In genomic region chr4:158376441-158376840, GRCh38 we compare ENCODE assay signal across 24 cellular contexts.
DNase-seq lines count a peak whose midpoint lies in the region; TF ChIP-seq lines count a peak whose summit lies in the region.
"Had no signal": no experiment of that assay in that cellular context is flagged by ENCODE, and none has a peak within 500 bp of the region (broad histone marks: within the 10 kb centered on the region; RNA-seq: fewer than 3 reads in every experiment).

No MANE protein-coding gene starts in this region.

- no peaks in the 10 kb centered on the region for H3K4me1 Mint-ChIP-seq in immature natural killer cell

- no peak for TF ChIP-seq POLR2A in vagina (IDR thresholded peaks at IDR 0.05)

- no peak overlapping the region for H3K4me3 Mint-ChIP-seq in immature natural killer cell

- H3K4me1 ChIP-seq in adipocyte (ENCODE audit: control insufficient read depth, insufficient read depth, low read length) (peaks cover 44% of the 10 kb centered on the region), vagina (peaks cover 11% of the 10 kb centered on the region)
- H3K4me1 ChIP-seq: HAP-1 had no signal

- H3K36me3 Mint-ChIP-seq in immature natural killer cell: no peaks in the 10 kb centered on the region

- no peaks in the 10 kb centered on the region for H3K9me3 ChIP-seq in adipocyte (ENCODE audit: control insufficient read depth, low read length)
- no peaks in the 10 kb centered on the region for H3K9me3 ChIP-seq in vagina
- H3K9me3 ChIP-seq: HAP-1, SK-N-SH had no signal

- peaks cover under 1 to 16% (median 5%) of the 10 kb centered on the region in 6 donors for H3K9me3 Mint-ChIP-seq in immature natural killer cell

- H3K27me3 Mint-ChIP-seq in immature natural killer cell (ENCODE audit: low read depth in 3 of 3): no peaks in the 10 kb centered on the region

- no peaks in the 10 kb centered on the region for H3K27me3 ChIP-seq in adipocyte (replicated peaks; ENCODE audit: control insufficient read depth, insufficient read depth, low read length)
- no peaks in the 10 kb centered on the region for H3K27me3 ChIP-seq in vagina

- H3K9ac ChIP-seq in adipocyte (ENCODE audit: low read length): peak overlapping the region; percentile 63
- H3K9ac ChIP-seq: SK-N-SH had no signal

- DNase-seq in EH (ENCODE audit: low read depth) (peak; percentile 31), adipocyte (ENCODE audit: low read depth) (peak; percentile 7), fibroblast of peridontal ligament (ENCODE audit: extremely low read depth) (peak; percentile 46), vagina (ENCODE audit: extremely low spot score in 2 of 2) (no peak), NCI-H1436 (lab: John Stamatoyannopoulos, UW) (no peak), immature natural killer cell (no peak), nucleus accumbens (lab: John Stamatoyannopoulos, UW) (no peak)
- DNase-seq: ACHN; COR-L47; DMS 273 treated with DMSO at 0.1 percent for 48 hours; DMS79 treated with DMSO at 0.1 percent for 48 hours; NCI-H1092; NCI-H1436 treated with DMSO at 0.1 percent for 48 hours; NCI-H2029; NCI-H226; NCI-H510A treated with DMSO at 0.1 percent for 48 hours; NCI-H748 treated with DMSO at 0.1 percent for 48 hours; NK-92 treated with Interleukin-12 subunit alpha and Interleukin-12 subunit beta, amount 100 ng/mL, for 24 hours; SHP77 treated with DMSO at 0.1 percent for 48 hours; SK-N-SH had no signal

- no peaks in the 10 kb centered on the region for H3K36me3 ChIP-seq in adipocyte (ENCODE audit: control insufficient read depth, insufficient read depth, low read length, severe bottlenecking)
- no peaks in the 10 kb centered on the region for H3K36me3 ChIP-seq in vagina
- H3K36me3 ChIP-seq: HAP-1 had no signal

- H3K27ac ChIP-seq in vagina: peak overlapping the region; percentile 62
- H3K27ac ChIP-seq: HL-60, RWPE1 had no signal

- TF ChIP-seq CTCF in vagina (IDR thresholded peaks at IDR 0.05): no peak

- no peak overlapping the region for H3K27ac Mint-ChIP-seq in immature natural killer cell

- H3K4me3 ChIP-seq in adipocyte (ENCODE audit: low read length) (peak overlapping the region; percentile 7), vagina (no peak overlapping the region)
- H3K4me3 ChIP-seq: HAP-1, K562 had no signal

- intact Hi-C loops in vagina (cut with DNase I): no loop called here

Comparison
In these comparisons a context has a peak if more than half of its experiments do, and no peak if none do; other contexts are left out.
1. DNase-seq: peak in EH (single experiment), adipocyte (single experiment) and fibroblast of peridontal ligament (single experiment); none in vagina (0 of 2), NCI-H1436 (single experiment), immature natural killer cell (0 of 3) and nucleus accumbens (0 of 56).